Comparison of ENCODE assay signal across 39 cellular contexts in genomic region chr6:11858439-11858838, GRCh38.
"Had no signal": no experiment of that assay in that cellular context is flagged by ENCODE, and none has a peak within 500 bp of the region (broad histone marks: within the 10 kb centered on the region; RNA-seq: fewer than 3 reads in every experiment).

No MANE protein-coding gene starts in this region.

- H3K4me3 ChIP-seq: adrenal gland, ascending aorta, body of pancreas, breast epithelium, cardiac muscle cell had no signal

- ATAC-seq: activated naive CD4-positive, alpha-beta T cell treated with anti-CD3 and anti-CD28 coated beads, Interleukin-2, amount 50 U/mL, for 72 hours; activated naive CD8-positive, alpha-beta T cell treated with anti-CD3 and anti-CD28 coated beads, Interleukin-2, amount 50 U/mL, for 24 hours; activated T-cell treated with anti-CD3 and anti-CD28 coated beads, Interleukin-2, amount 50 U/mL, for 4 hours; activated T-cell treated with anti-CD3 and anti-CD28 coated beads, Interleukin-2, amount 50 U/mL, for 72 hours; activated T-helper 17 cell treated with anti-CD3 and anti-CD28 coated beads, Interleukin-2, amount 50 U/mL, for 72 hours; body of pancreas had no signal

- H3K4me1 Mint-ChIP-seq: activated naive CD4-positive, alpha-beta T cell treated with anti-CD3 and anti-CD28 coated beads, Interleukin-2, amount 10 ng/mL, durations not matched to agents 7 days and 5 days; activated naive CD4-positive, alpha-beta T cell treated with anti-CD3 and anti-CD28 coated beads, Interleukin-2, amount 50 U/mL, for 24 hours; activated naive CD8-positive, alpha-beta T cell treated with anti-CD3 and anti-CD28 coated beads, Interleukin-2, amount 10 ng/mL, durations not matched to agents 7 days and 5 days; activated T-helper 17 cell treated with anti-CD3 and anti-CD28 coated beads, Interleukin-2, amount 50 U/mL, for 72 hours; central memory CD8-positive, alpha-beta T cell had no signal

- H3K36me3 ChIP-seq: adrenal gland, ascending aorta, brain microvascular endothelial cell, breast epithelium, cardiac muscle cell had no signal

- H3K27ac ChIP-seq: adrenal gland, ascending aorta, body of pancreas, brain microvascular endothelial cell, breast epithelium, cardiac muscle cell had no signal

- DNase-seq: activated effector memory CD4-positive, alpha-beta T cell treated with anti-CD3 and anti-CD28 coated beads, Interleukin-2, amount 50 U/mL, for 16 hours; activated effector memory CD4-positive, alpha-beta T cell treated with Interleukin-2 at 50 U/mL for 16 hours; activated gamma-delta T cell; activated gamma-delta T cell treated with Interleukin-2 at 50 U/mL for 16 hours; activated naive CD4-positive, alpha-beta T cell; activated naive CD4-positive, alpha-beta T cell treated with anti-CD3 and anti-CD28 coated beads for 36 hours; activated naive CD4-positive, alpha-beta T cell treated with anti-CD3 and anti-CD28 coated beads, Interleukin-2, amount 10 ng/mL, durations not matched to agents 7 days and 5 days; activated naive CD4-positive, alpha-beta T cell treated with anti-CD3 and anti-CD28 coated beads, Interleukin-2, amount 50 U/mL, for 16 hours; activated naive CD4-positive, alpha-beta T cell treated with Interleukin-2 at 50 U/mL for 16 hours; activated naive CD8-positive, alpha-beta T cell treated with anti-CD3 and anti-CD28 coated beads for 36 hours; activated naive CD8-positive, alpha-beta T cell treated with anti-CD3 and anti-CD28 coated beads, Interleukin-2, amount 10 ng/mL, durations not matched to agents 7 days and 5 days; activated naive CD8-positive, alpha-beta T cell treated with anti-CD3 and anti-CD28 coated beads, Interleukin-2, amount 50 U/mL, for 24 hours; activated T-cell treated with anti-CD3 and anti-CD28 coated beads, Interleukin-2, amount 50 U/mL, for 1 hour; activated T-cell treated with anti-CD3 and anti-CD28 coated beads, Interleukin-2, amount 50 U/mL, for 24 hours; activated T-cell treated with anti-CD3 and anti-CD28 coated beads, Interleukin-2, amount 50 U/mL, for 4 hours; activated T-cell treated with anti-CD3 and anti-CD28 coated beads, Interleukin-2, amount 50 U/mL, for 48 hours; activated T-cell treated with anti-CD3 and anti-CD28 coated beads, Interleukin-2, amount 50 U/mL, for 72 hours; adrenal gland; amniotic stem cell; amygdala; anterior cingulate cortex; aorta; body of pancreas; brain microvascular endothelial cell; caudate nucleus; central memory CD4-positive, alpha-beta T cell; cerebellar nuclear complex had no signal

- H3K27ac Mint-ChIP-seq: activated naive CD4-positive, alpha-beta T cell treated with anti-CD3 and anti-CD28 coated beads for 36 hours; activated naive CD4-positive, alpha-beta T cell treated with anti-CD3 and anti-CD28 coated beads, Interleukin-2, amount 10 ng/mL, durations not matched to agents 7 days and 5 days; activated naive CD4-positive, alpha-beta T cell treated with anti-CD3 and anti-CD28 coated beads, Interleukin-2, amount 50 U/mL, for 24 hours; activated naive CD4-positive, alpha-beta T cell treated with anti-CD3 and anti-CD28 coated beads, Interleukin-2, amount 50 U/mL, for 72 hours; activated naive CD8-positive, alpha-beta T cell; activated naive CD8-positive, alpha-beta T cell treated with anti-CD3 and anti-CD28 coated beads for 36 hours; activated naive CD8-positive, alpha-beta T cell treated with anti-CD3 and anti-CD28 coated beads, Interleukin-2, amount 10 ng/mL, durations not matched to agents 7 days and 5 days; activated naive CD8-positive, alpha-beta T cell treated with anti-CD3 and anti-CD28 coated beads, Interleukin-2, amount 50 U/mL, for 24 hours; activated T-cell treated with anti-CD3 and anti-CD28 coated beads, Interleukin-2, amount 50 U/mL, for 24 hours; activated T-cell treated with anti-CD3 and anti-CD28 coated beads, Interleukin-2, amount 50 U/mL, for 72 hours; activated T-helper 1 cell treated with anti-CD3 and anti-CD28 coated beads, Interleukin-12 subunit alpha, Interleukin-12 subunit beta, Interleukin-2, Interleukin-4 antibody, amounts not matched to agents 30 ng/mL and 10 ng/mL and 1 ng/mL, durations not matched to agents 14 hours and 24 hours and 36 hours; activated T-helper 17 cell treated with anti-CD3 and anti-CD28 coated beads, Interleukin-2, amount 50 U/mL, for 72 hours; activated T-helper 2 cell treated with anti-CD3 and anti-CD28 coated beads, Interferon-gamma antibody, Interleukin-2, Interleukin-4, amounts not matched to agents 10 μg/mL and 5 μg/mL and 100 μg/mL, durations not matched to agents 14 hours and 24 hours and 36 hours; brain had no signal

- H3K27me3 ChIP-seq: adrenal gland, ascending aorta, body of pancreas, brain microvascular endothelial cell, breast epithelium, cardiac muscle cell had no signal

- H3K4me1 ChIP-seq: breast epithelium had no signal

- FAIRE-seq: bronchial epithelial cell had no signal

- H3K4me3 Mint-ChIP-seq: activated naive CD4-positive, alpha-beta T cell treated with anti-CD3 and anti-CD28 coated beads for 36 hours; activated naive CD4-positive, alpha-beta T cell treated with anti-CD3 and anti-CD28 coated beads, Interleukin-2, amount 10 ng/mL, durations not matched to agents 7 days and 5 days; activated naive CD4-positive, alpha-beta T cell treated with anti-CD3 and anti-CD28 coated beads, Interleukin-2, amount 50 U/mL, for 24 hours; activated naive CD8-positive, alpha-beta T cell; activated naive CD8-positive, alpha-beta T cell treated with anti-CD3 and anti-CD28 coated beads for 36 hours; activated naive CD8-positive, alpha-beta T cell treated with anti-CD3 and anti-CD28 coated beads, Interleukin-2, amount 10 ng/mL, durations not matched to agents 7 days and 5 days; activated naive CD8-positive, alpha-beta T cell treated with anti-CD3 and anti-CD28 coated beads, Interleukin-2, amount 50 U/mL, for 24 hours; activated T-cell treated with anti-CD3 and anti-CD28 coated beads, Interleukin-2, amount 50 U/mL, for 24 hours; activated T-cell treated with anti-CD3 and anti-CD28 coated beads, Interleukin-2, amount 50 U/mL, for 4 hours; activated T-cell treated with anti-CD3 and anti-CD28 coated beads, Interleukin-2, amount 50 U/mL, for 72 hours; activated T-helper 1 cell treated with anti-CD3 and anti-CD28 coated beads, Interleukin-12 subunit alpha, Interleukin-12 subunit beta, Interleukin-2, Interleukin-4 antibody, amounts not matched to agents 30 ng/mL and 10 ng/mL and 1 ng/mL, durations not matched to agents 14 hours and 24 hours and 36 hours; activated T-helper 17 cell treated with anti-CD3 and anti-CD28 coated beads, Interleukin-2, amount 50 U/mL, for 72 hours; brain; central memory CD8-positive, alpha-beta T cell had no signal

- H3K9me3 Mint-ChIP-seq: activated naive CD4-positive, alpha-beta T cell treated with anti-CD3 and anti-CD28 coated beads, Interleukin-2, amount 10 ng/mL, durations not matched to agents 7 days and 5 days; activated T-cell treated with anti-CD3 and anti-CD28 coated beads, Interleukin-2, amount 50 U/mL, for 24 hours; activated T-helper 17 cell treated with anti-CD3 and anti-CD28 coated beads, Interleukin-2, amount 50 U/mL, for 72 hours; activated T-helper 2 cell treated with anti-CD3 and anti-CD28 coated beads, Interferon-gamma antibody, Interleukin-2, Interleukin-4, amounts not matched to agents 10 μg/mL and 5 μg/mL and 100 μg/mL, durations not matched to agents 14 hours and 24 hours and 36 hours; central memory CD8-positive, alpha-beta T cell had no signal

- H3K9me3 ChIP-seq: adrenal gland, ascending aorta, body of pancreas, breast epithelium had no signal

- H3K27me3 Mint-ChIP-seq: activated naive CD4-positive, alpha-beta T cell treated with anti-CD3 and anti-CD28 coated beads, Interleukin-2, amount 10 ng/mL, durations not matched to agents 7 days and 5 days; activated naive CD4-positive, alpha-beta T cell treated with anti-CD3 and anti-CD28 coated beads, Interleukin-2, amount 50 U/mL, for 24 hours; activated naive CD8-positive, alpha-beta T cell; activated naive CD8-positive, alpha-beta T cell treated with anti-CD3 and anti-CD28 coated beads for 36 hours; activated naive CD8-positive, alpha-beta T cell treated with anti-CD3 and anti-CD28 coated beads, Interleukin-2, amount 10 ng/mL, durations not matched to agents 7 days and 5 days; activated T-cell treated with anti-CD3 and anti-CD28 coated beads, Interleukin-2, amount 50 U/mL, for 24 hours; activated T-helper 17 cell treated with anti-CD3 and anti-CD28 coated beads, Interleukin-2, amount 50 U/mL, for 72 hours; brain had no signal

- H3K36me3 Mint-ChIP-seq: activated naive CD4-positive, alpha-beta T cell treated with anti-CD3 and anti-CD28 coated beads, Interleukin-2, amount 10 ng/mL, durations not matched to agents 7 days and 5 days; activated naive CD4-positive, alpha-beta T cell treated with anti-CD3 and anti-CD28 coated beads, Interleukin-2, amount 50 U/mL, for 24 hours; activated naive CD4-positive, alpha-beta T cell treated with anti-CD3 and anti-CD28 coated beads, Interleukin-2, amount 50 U/mL, for 72 hours; activated naive CD8-positive, alpha-beta T cell; activated naive CD8-positive, alpha-beta T cell treated with anti-CD3 and anti-CD28 coated beads for 36 hours; activated naive CD8-positive, alpha-beta T cell treated with anti-CD3 and anti-CD28 coated beads, Interleukin-2, amount 10 ng/mL, durations not matched to agents 7 days and 5 days; brain had no signal
